14 cellular contexts compared by ENCODE assay signal in genomic region chr9:127962278-127962677, GRCh38. TPM values are rescaled to one million over a fixed set of nuclear protein-coding genes. Genes with fewer than 3 reads are reported as not detected.
DNase-seq lines count a peak whose midpoint lies in the region; ATAC-seq and TF ChIP-seq lines count a peak whose summit lies in the region.
"Had no signal": no experiment of that assay in that cellular context is flagged by ENCODE, and none has a peak within 500 bp of the region (broad histone marks: within the 10 kb centered on the region; RNA-seq: fewer than 3 reads in every experiment).

No MANE protein-coding gene starts in this region.

- no peak for TF ChIP-seq POLR2A in sigmoid colon (IDR thresholded peaks at IDR 0.05)

- H3K4me1 ChIP-seq in CD8-positive, alpha-beta memory T cell (ENCODE audit: insufficient read depth, low read length) = peaks cover 100% of the 10 kb centered on the region
- peaks cover 0 to 82% (median 75%) of the 10 kb centered on the region in 4 donors for H3K4me1 ChIP-seq in sigmoid colon

- no peaks in the 10 kb centered on the region for H3K27me3 Mint-ChIP-seq in CD8-positive, alpha-beta memory T cell
- H3K27me3 Mint-ChIP-seq in activated T-helper 2 cell treated with anti-CD3 and anti-CD28 coated beads, Interferon-gamma antibody, Interleukin-2, Interleukin-4, amounts not matched to agents 10 μg/mL and 5 μg/mL and 100 μg/mL, durations not matched to agents 14 hours and 24 hours and 36 hours (ENCODE audit: low read depth) = no peaks in the 10 kb centered on the region

- POLR2A ChIA-PET in CD8-positive, alpha-beta memory T cell (lab: Charles Lee) = interaction anchor here (1.0 kb wide), 2 partner anchors 12 to 14 kb away, joined by 3 read pairs; no protein-coding TSS in a partner anchor
- POLR2A ChIA-PET in RWPE1 (lab: Yijun Ruan, JAX; ENCODE audit: low non-redundant PET) = no interaction called here

- TF ChIP-seq CTCF in RWPE1 (conservative IDR thresholded peaks at IDR 0.05; ENCODE audit: low read depth) (no peak), dorsolateral prefrontal cortex (IDR thresholded peaks at IDR 0.05 in 54 of 56, conservative IDR thresholded peaks at IDR 0.05 in 2 of 56; ENCODE audit: low read depth in 1 of 56, partially characterized antibody in 56 of 56) (no peak), sigmoid colon (IDR thresholded peaks at IDR 0.05) (no peak)

- H3K27ac ChIP-seq in CD8-positive, alpha-beta memory T cell (ENCODE audit: low read depth, low read length) = no peak overlapping the region
- peak overlapping the region; percentile 100 for H3K27ac ChIP-seq in RWPE1
- peak overlapping the region in 57 of 59 donors; percentile 40 to 100 (median 98) for H3K27ac ChIP-seq in dorsolateral prefrontal cortex
- H3K27ac ChIP-seq in sigmoid colon = peak overlapping the region; percentile 94 to 99 (median 96)

- H3K27me3 ChIP-seq in CD8-positive, alpha-beta memory T cell (ENCODE audit: insufficient read depth, low read length, poor library complexity, severe bottlenecking) = no peaks in the 10 kb centered on the region
- H3K27me3 ChIP-seq in dorsolateral prefrontal cortex (no peaks in the 10 kb centered on the region), sigmoid colon (no peaks in the 10 kb centered on the region)

- CTCF ChIA-PET in CD8-positive, alpha-beta memory T cell (lab: Charles Lee) = interaction anchor here (1.2 to 27.7 kb wide), 3 partner anchors 18 to 155 kb away, joined by 4 to 485 read pairs (median 8); no protein-coding TSS in a partner anchor
- CTCF ChIA-PET in RWPE1 (lab: Yijun Ruan, JAX) = interaction anchor here (0.6 to 3.1 kb wide), 4 partner anchors 19 to 325 kb away, joined by 3 to 11 read pairs (median 4); no protein-coding TSS in a partner anchor

- no peak overlapping the region for H3K4me3 ChIP-seq in CD8-positive, alpha-beta memory T cell (ENCODE audit: low read length)
- H3K4me3 ChIP-seq in dorsolateral prefrontal cortex (no peak overlapping the region), sigmoid colon (no peak overlapping the region)
- H3K4me3 ChIP-seq: HAP-1 had no signal

- H3K36me3 ChIP-seq in CD8-positive, alpha-beta memory T cell (ENCODE audit: insufficient read depth, low read length) = no peaks in the 10 kb centered on the region
- no peaks in the 10 kb centered on the region for H3K36me3 ChIP-seq in sigmoid colon
- H3K36me3 ChIP-seq: HAP-1 had no signal

- peaks cover 0 to 73% (median 7%) of the 10 kb centered on the region in 3 donors for H3K36me3 Mint-ChIP-seq in CD8-positive, alpha-beta memory T cell
- H3K36me3 Mint-ChIP-seq in activated T-helper 2 cell treated with anti-CD3 and anti-CD28 coated beads, Interferon-gamma antibody, Interleukin-2, Interleukin-4, amounts not matched to agents 10 μg/mL and 5 μg/mL and 100 μg/mL, durations not matched to agents 14 hours and 24 hours and 36 hours (ENCODE audit: low read depth) = peaks cover 51% of the 10 kb centered on the region

- no peak for TF ChIP-seq EP300 in sigmoid colon (IDR thresholded peaks at IDR 0.05)

- H3K9me3 Mint-ChIP-seq in CD8-positive, alpha-beta memory T cell = no peaks in the 10 kb centered on the region
- no peaks in the 10 kb centered on the region for H3K9me3 Mint-ChIP-seq in activated T-helper 2 cell treated with anti-CD3 and anti-CD28 coated beads, Interferon-gamma antibody, Interleukin-2, Interleukin-4, amounts not matched to agents 10 μg/mL and 5 μg/mL and 100 μg/mL, durations not matched to agents 14 hours and 24 hours and 36 hours

- DNase-seq in CD8-positive, alpha-beta memory T cell = no peak
- DNase-seq in RWPE1 (ENCODE audit: low spot score) (no peak), dorsolateral prefrontal cortex (no peak), sigmoid colon (no peak), kidney glomerular epithelial cell (lab: John Stamatoyannopoulos, UW) (no peak)
- no peak for DNase-seq in activated T-helper 2 cell treated with anti-CD3 and anti-CD28 coated beads, Interferon-gamma antibody, Interleukin-2, Interleukin-4, amounts not matched to agents 10 μg/mL and 5 μg/mL and 100 μg/mL, durations not matched to agents 14 hours and 24 hours and 36 hours (ENCODE audit: low spot score)
- DNase-seq: mesendoderm; NCI-H2081 treated with DMSO at 0.1 percent for 48 hours; NK-92 treated with Interleukin-12 subunit alpha and Interleukin-12 subunit beta, amount 100 ng/mL, for 24 hours; stimulated activated CD4-positive, alpha-beta T cell treated with anti-CD3 and anti-CD28 coated beads, Interleukin-2, amount 100 ng/mL, for 48 hours; stimulated activated naive CD4-positive, alpha-beta T cell had no signal

- H3K9me3 ChIP-seq in CD8-positive, alpha-beta memory T cell (ENCODE audit: low read length) = no peaks in the 10 kb centered on the region
- no peaks in the 10 kb centered on the region for H3K9me3 ChIP-seq in sigmoid colon
- H3K9me3 ChIP-seq: HAP-1 had no signal

- peak overlapping the region; percentile 52 to 94 (median 80) for H3K27ac Mint-ChIP-seq in CD8-positive, alpha-beta memory T cell
- H3K27ac Mint-ChIP-seq in activated T-helper 2 cell treated with anti-CD3 and anti-CD28 coated beads, Interferon-gamma antibody, Interleukin-2, Interleukin-4, amounts not matched to agents 10 μg/mL and 5 μg/mL and 100 μg/mL, durations not matched to agents 14 hours and 24 hours and 36 hours = no peak overlapping the region

- 58 to 64% methylated on average over 3 of the region's 3 CpGs for WGBS in sigmoid colon, 2 donors

- H3K4me1 Mint-ChIP-seq in CD8-positive, alpha-beta memory T cell = peaks cover 89 to 98% (median 97%) of the 10 kb centered on the region in 3 donors
- H3K4me1 Mint-ChIP-seq in activated T-helper 2 cell treated with anti-CD3 and anti-CD28 coated beads, Interferon-gamma antibody, Interleukin-2, Interleukin-4, amounts not matched to agents 10 μg/mL and 5 μg/mL and 100 μg/mL, durations not matched to agents 14 hours and 24 hours and 36 hours (ENCODE audit: low read depth) = peaks cover 69% of the 10 kb centered on the region

- peak overlapping the region in 5 of 7 donors; percentile 13 to 76 (median 45) for H3K4me3 Mint-ChIP-seq in CD8-positive, alpha-beta memory T cell
- H3K4me3 Mint-ChIP-seq in activated T-helper 2 cell treated with anti-CD3 and anti-CD28 coated beads, Interferon-gamma antibody, Interleukin-2, Interleukin-4, amounts not matched to agents 10 μg/mL and 5 μg/mL and 100 μg/mL, durations not matched to agents 14 hours and 24 hours and 36 hours (ENCODE audit: low read depth) = no peak overlapping the region

- ATAC-seq in SK-N-SH treated with all-trans-retinoic acid at 6 μM for 48 hours = no peak
- ATAC-seq: esophagus mucosa had no signal

- intact Hi-C loops in dorsolateral prefrontal cortex (cut with DNase I) = no loop called here
- intact Hi-C loops in sigmoid colon (cut with DNase I) = no loop called here
- intact Hi-C loops in activated T-helper 2 cell treated with anti-CD3 and anti-CD28 coated beads, Interferon-gamma antibody, Interleukin-2, Interleukin-4, amounts not matched to agents 10 μg/mL and 5 μg/mL and 100 μg/mL, durations not matched to agents 14 hours and 24 hours and 36 hours (cut with micrococcal nuclease) = no loop called here

TF ChIP-seq in SK-N-SH treated with all-trans-retinoic acid at 6 μM for 48 hours, 23 proteins besides CTCF, POLR2A, EP300 and RAD21 (continues in another document):
- no peak for TF ChIP-seq ZNF565 (CRISPR knock-in tag; conservative IDR thresholded peaks at IDR 0.05; ENCODE audit: low read depth)
- no peak for TF ChIP-seq ARNTL (CRISPR knock-in tag; IDR thresholded peaks at IDR 0.05; ENCODE audit: borderline replicate concordance, low read depth)
- TF ChIP-seq ZC3H10 (CRISPR knock-in tag; IDR thresholded peaks at IDR 0.05) = no peak
- TF ChIP-seq ZFP30 (CRISPR knock-in tag; IDR thresholded peaks at IDR 0.05) = no peak
- no peak for TF ChIP-seq TCF4 (CRISPR knock-in tag; IDR thresholded peaks at IDR 0.05; ENCODE audit: borderline replicate concordance)

RNA-seq across cellular contexts. Expression of gene EEIG1, which starts 18.5 kb away (rescaled TPM):
- 10 to 100 TPM; 82.2 to 93.3 TPM for total RNA-seq in CD8-positive, alpha-beta memory T cell
- polyA plus RNA-seq in CD8-positive, alpha-beta memory T cell = 167 TPM
- total RNA-seq in dorsolateral prefrontal cortex = 100 to 1,000 TPM in 117 of 120 experiments, 10 to 100 TPM in 3; 73.1 to 300 (median 141) TPM
- 10 to 100 TPM; 10.9 to 32.7 (median 19.2) TPM for total RNA-seq in sigmoid colon
- 10 to 100 TPM; 69.1 to 92.0 (median 77.0) TPM for polyA plus RNA-seq in sigmoid colon
- 43.8 and 53.3 TPM in 2 replicates for total RNA-seq in activated T-helper 2 cell treated with anti-CD3 and anti-CD28 coated beads, Interferon-gamma antibody, Interleukin-2, Interleukin-4, amounts not matched to agents 10 μg/mL and 5 μg/mL and 100 μg/mL, durations not matched to agents 14 hours and 24 hours and 36 hours

RNA-seq across cellular contexts. Expression of gene DPM2, which starts 24.6 kb away (rescaled TPM):
- 10 to 100 TPM; 73.8 to 75.5 TPM for total RNA-seq in CD8-positive, alpha-beta memory T cell
- 52.2 TPM for polyA plus RNA-seq in CD8-positive, alpha-beta memory T cell
- total RNA-seq in dorsolateral prefrontal cortex (10 to 100 TPM; 23.7 to 41.9 (median 31.9) TPM), sigmoid colon (10 to 100 TPM in 2 of 4 donors, 1 to 10 TPM in 2; 6.0 to 11.9 (median 9.7) TPM)
- 10 to 100 TPM; 17.3 to 41.9 (median 24.6) TPM for polyA plus RNA-seq in sigmoid colon
- 55.7 and 57.4 TPM in 2 replicates for total RNA-seq in activated T-helper 2 cell treated with anti-CD3 and anti-CD28 coated beads, Interferon-gamma antibody, Interleukin-2, Interleukin-4, amounts not matched to agents 10 μg/mL and 5 μg/mL and 100 μg/mL, durations not matched to agents 14 hours and 24 hours and 36 hours

RNA-seq across cellular contexts. Expression of gene PIP5KL1, which starts 31.7 kb away (rescaled TPM):
- 1 to 10 TPM; 1.4 to 2.5 TPM for total RNA-seq in CD8-positive, alpha-beta memory T cell
- 0.89 TPM for polyA plus RNA-seq in CD8-positive, alpha-beta memory T cell
- 10 to 100 TPM in 5 of 120 experiments, 1 to 10 TPM in 115; 1.2 to 13.2 (median 5.0) TPM for total RNA-seq in dorsolateral prefrontal cortex
- 1 to 10 TPM in 3 of 4 donors, under 1 TPM in 1; 0.16 to 4.2 (median 2.6) TPM for total RNA-seq in sigmoid colon
- 1 to 10 TPM in 1 of 3 donors, under 1 TPM in 1, not detected in 1; 0.70 to 1.8 TPM for polyA plus RNA-seq in sigmoid colon
- total RNA-seq in activated T-helper 2 cell treated with anti-CD3 and anti-CD28 coated beads, Interferon-gamma antibody, Interleukin-2, Interleukin-4, amounts not matched to agents 10 μg/mL and 5 μg/mL and 100 μg/mL, durations not matched to agents 14 hours and 24 hours and 36 hours = 1.4 and 3.4 TPM in 2 replicates

RNA-seq across cellular contexts. Expression of gene ST6GALNAC4, which starts 45.4 kb away (rescaled TPM):
- total RNA-seq in CD8-positive, alpha-beta memory T cell = 10 to 100 TPM; 32.9 to 43.2 TPM
- polyA plus RNA-seq in CD8-positive, alpha-beta memory T cell = 28.7 TPM
- total RNA-seq in dorsolateral prefrontal cortex (10 to 100 TPM; 13.2 to 58.0 (median 23.6) TPM), sigmoid colon (10 to 100 TPM; 22.8 to 27.7 (median 25.5) TPM)
- polyA plus RNA-seq in sigmoid colon = 10 to 100 TPM; 25.2 to 51.1 (median 37.7) TPM
- 25.6 and 28.7 TPM in 2 replicates for total RNA-seq in activated T-helper 2 cell treated with anti-CD3 and anti-CD28 coated beads, Interferon-gamma antibody, Interleukin-2, Interleukin-4, amounts not matched to agents 10 μg/mL and 5 μg/mL and 100 μg/mL, durations not matched to agents 14 hours and 24 hours and 36 hours
